ENCODE assay signal across 1 cellular context in the genomic region with DNA sequence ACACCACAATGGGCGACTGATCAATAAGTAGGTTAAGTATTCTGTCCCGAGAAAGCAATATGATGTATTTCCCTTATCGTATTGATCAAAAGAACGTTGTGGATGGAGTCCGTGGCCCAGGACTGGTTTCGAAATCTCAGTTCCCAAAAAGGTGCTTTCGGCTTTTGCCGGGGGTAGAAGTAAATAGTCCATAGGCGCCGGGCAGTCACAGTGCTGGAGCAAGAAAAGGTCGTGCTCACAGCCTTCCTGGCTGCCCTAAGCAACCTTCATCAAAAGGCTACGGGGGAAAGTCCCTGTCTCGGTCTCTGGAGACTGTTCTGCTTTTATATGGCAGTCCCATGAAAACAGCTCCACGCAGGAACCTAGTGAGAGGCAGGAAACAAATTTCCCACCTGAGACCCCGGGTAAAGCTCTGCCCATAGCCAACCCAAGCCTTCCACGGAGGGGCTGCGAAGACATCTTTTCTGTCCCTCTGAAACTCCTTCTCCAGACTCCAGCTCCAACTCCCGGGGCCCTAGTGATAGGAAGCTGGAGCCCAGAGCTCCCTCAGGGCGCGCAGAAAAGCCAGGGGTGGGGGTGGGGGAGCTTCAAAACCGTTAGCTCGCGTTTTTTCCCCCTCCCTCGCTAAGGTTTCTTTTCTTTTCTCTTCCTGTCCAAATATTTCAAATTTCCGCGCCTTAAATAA.
A peak's percentile ranks its signal among the peaks of the same experiment; 100 is the strongest.
TF ChIP-seq lines count a peak whose summit lies in the region.

No MANE protein-coding gene starts in this region.

TF ChIP-seq in HepG2, 621 proteins besides CTCF, POLR2A, EP300 and RAD21 (continued from another document):
- TF ChIP-seq ZNF180 (CRISPR knock-in tag; IDR thresholded peaks at IDR 0.05; ENCODE audit: borderline replicate concordance, low read depth): no peak
- no peak for TF ChIP-seq MYC (CRISPR knock-in tag; IDR thresholded peaks at IDR 0.05; ENCODE audit: borderline replicate concordance)
- TF ChIP-seq HNF4A (CRISPR knock-in tag; IDR thresholded peaks at IDR 0.05): peak; percentile 13; the same call in 1 of the 2 replicates
- TF ChIP-seq ZNF343 (CRISPR knock-in tag; IDR thresholded peaks at IDR 0.05): no peak
- TF ChIP-seq KMT2B (CRISPR knock-in tag; IDR thresholded peaks at IDR 0.05): 0 out of 2 replicates have a peak, but pooled peaks have one; percentile 35
- no peak for TF ChIP-seq FOXK2 (IDR thresholded peaks at IDR 0.05)
- peak; percentile 35; the same call in 1 of the 2 replicates for TF ChIP-seq POLR2G (IDR thresholded peaks at IDR 0.05; ENCODE audit: low read depth, low read length)
- TF ChIP-seq, protein P1, sequence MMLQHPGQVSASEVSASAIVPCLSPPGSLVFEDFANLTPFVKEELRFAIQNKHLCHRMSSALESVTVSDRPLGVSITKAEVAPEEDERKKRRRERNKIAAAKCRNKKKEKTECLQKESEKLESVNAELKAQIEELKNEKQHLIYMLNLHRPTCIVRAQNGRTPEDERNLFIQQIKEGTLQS (CRISPR knock-in tag; IDR thresholded peaks at IDR 0.05): no peak
- no peak for TF ChIP-seq ZNF781 (CRISPR knock-in tag; IDR thresholded peaks at IDR 0.05; ENCODE audit: borderline replicate concordance, not compliant biosample characterization)
- no peak for TF ChIP-seq NR2C2 (CRISPR knock-in tag; IDR thresholded peaks at IDR 0.05; ENCODE audit: borderline replicate concordance)
- TF ChIP-seq, protein P2, sequence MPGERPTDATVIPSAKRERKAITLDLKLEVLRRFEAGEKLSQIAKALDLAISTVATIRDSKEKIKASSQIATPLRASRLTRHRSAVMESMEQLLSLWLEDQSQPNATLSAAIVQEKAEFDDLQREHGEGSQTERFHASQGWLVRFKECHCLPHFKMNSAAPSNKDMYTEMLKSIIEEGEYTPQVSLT (CRISPR knock-in tag; IDR thresholded peaks at IDR 0.05; ENCODE audit: borderline replicate concordance, low read depth): no peak
- TF ChIP-seq, protein P3, sequence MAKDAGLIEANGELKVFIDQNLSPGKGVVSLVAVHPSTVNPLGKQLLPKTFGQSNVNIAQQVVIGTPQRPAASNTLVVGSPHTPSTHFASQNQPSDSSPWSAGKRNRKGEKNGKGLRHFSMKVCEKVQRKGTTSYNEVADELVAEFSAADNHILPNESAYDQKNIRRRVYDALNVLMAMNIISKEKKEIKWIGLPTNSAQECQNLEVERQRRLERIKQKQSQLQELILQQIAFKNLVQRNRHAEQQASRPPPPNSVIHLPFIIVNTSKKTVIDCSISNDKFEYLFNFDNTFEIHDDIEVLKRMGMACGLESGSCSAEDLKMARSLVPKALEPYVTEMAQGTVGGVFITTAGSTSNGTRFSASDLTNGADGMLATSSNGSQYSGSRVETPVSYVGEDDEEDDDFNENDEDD (CRISPR knock-in tag; IDR thresholded peaks at IDR 0.05; ENCODE audit: borderline replicate concordance): no peak
- no peak for TF ChIP-seq ZNF546 (CRISPR knock-in tag; conservative IDR thresholded peaks at IDR 0.05)
- no peak for TF ChIP-seq JUNB (CRISPR knock-in tag; IDR thresholded peaks at IDR 0.05; ENCODE audit: borderline replicate concordance)
- TF ChIP-seq SP1 (IDR thresholded peaks at IDR 0.05): no peak
- no peak for TF ChIP-seq SP1 (CRISPR knock-in tag; IDR thresholded peaks at IDR 0.05)
- no peak for TF ChIP-seq ZNF138 (CRISPR knock-in tag; IDR thresholded peaks at IDR 0.05; ENCODE audit: low read depth)
- TF ChIP-seq SP2 (CRISPR knock-in tag; IDR thresholded peaks at IDR 0.05): no peak
- no peak for TF ChIP-seq ISX (CRISPR knock-in tag; conservative IDR thresholded peaks at IDR 0.05)
- no peak for TF ChIP-seq ZFY (CRISPR knock-in tag; IDR thresholded peaks at IDR 0.05)
- TF ChIP-seq RBM22 (optimal IDR thresholded peaks at IDR 0.05; ENCODE audit: low read length): no peak
- TF ChIP-seq, protein P4, sequence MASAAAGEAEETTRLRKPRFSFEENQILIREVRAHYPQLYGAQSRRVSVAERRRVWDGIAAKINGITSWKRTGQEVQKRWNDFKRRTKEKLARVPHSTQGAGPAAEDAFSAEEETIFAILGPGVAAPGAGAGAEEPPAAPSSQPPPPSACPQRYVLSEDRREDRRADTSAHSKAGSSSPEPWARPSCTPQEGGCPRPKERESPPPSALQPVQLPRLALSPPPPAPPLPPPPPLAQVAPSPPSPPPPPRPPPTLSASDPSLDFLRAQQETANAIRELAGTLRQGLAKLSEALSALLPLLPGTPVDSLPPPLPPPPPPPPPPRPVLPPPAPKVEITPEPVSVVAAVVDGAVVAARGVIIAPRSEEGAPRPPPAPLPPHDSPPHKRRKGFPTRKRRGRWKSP (CRISPR knock-in tag; IDR thresholded peaks at IDR 0.05): no peak
- no peak for TF ChIP-seq ZNF878 (CRISPR knock-in tag; IDR thresholded peaks at IDR 0.05)
- TF ChIP-seq, protein P5, sequence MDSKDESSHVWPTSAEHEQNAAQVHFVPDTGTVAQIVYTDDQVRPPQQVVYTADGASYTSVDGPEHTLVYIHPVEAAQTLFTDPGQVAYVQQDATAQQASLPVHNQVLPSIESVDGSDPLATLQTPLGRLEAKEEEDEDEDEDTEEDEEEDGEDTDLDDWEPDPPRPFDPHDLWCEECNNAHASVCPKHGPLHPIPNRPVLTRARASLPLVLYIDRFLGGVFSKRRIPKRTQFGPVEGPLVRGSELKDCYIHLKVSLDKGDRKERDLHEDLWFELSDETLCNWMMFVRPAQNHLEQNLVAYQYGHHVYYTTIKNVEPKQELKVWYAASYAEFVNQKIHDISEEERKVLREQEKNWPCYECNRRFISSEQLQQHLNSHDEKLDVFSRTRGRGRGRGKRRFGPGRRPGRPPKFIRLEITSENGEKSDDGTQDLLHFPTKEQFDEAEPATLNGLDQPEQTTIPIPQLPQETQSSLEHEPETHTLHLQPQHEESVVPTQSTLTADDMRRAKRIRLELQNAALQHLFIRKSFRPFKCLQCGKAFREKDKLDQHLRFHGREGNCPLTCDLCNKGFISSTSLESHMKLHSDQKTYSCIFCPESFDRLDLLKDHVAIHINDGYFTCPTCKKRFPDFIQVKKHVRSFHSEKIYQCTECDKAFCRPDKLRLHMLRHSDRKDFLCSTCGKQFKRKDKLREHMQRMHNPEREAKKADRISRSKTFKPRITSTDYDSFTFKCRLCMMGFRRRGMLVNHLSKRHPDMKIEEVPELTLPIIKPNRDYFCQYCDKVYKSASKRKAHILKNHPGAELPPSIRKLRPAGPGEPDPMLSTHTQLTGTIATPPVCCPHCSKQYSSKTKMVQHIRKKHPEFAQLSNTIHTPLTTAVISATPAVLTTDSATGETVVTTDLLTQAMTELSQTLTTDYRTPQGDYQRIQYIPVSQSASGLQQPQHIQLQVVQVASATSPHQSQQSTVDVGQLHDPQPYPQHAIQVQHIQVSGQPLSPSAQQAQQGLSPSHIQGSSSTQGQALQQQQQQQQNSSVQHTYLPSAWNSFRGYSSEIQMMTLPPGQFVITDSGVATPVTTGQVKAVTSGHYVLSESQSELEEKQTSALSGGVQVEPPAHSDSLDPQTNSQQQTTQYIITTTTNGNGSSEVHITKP (CRISPR knock-in tag; IDR thresholded peaks at IDR 0.05; ENCODE audit: low read depth): no peak
- no peak for TF ChIP-seq DNMT3B (CRISPR knock-in tag; conservative IDR thresholded peaks at IDR 0.05)
- TF ChIP-seq ZNF737 (CRISPR knock-in tag; IDR thresholded peaks at IDR 0.05; ENCODE audit: borderline replicate concordance): no peak
- no peak for TF ChIP-seq SALL2 (CRISPR knock-in tag; IDR thresholded peaks at IDR 0.05)
- TF ChIP-seq ZNF207 (IDR thresholded peaks at IDR 0.05; ENCODE audit: borderline replicate concordance): no peak
- no peak for TF ChIP-seq ZNF570 (CRISPR knock-in tag; IDR thresholded peaks at IDR 0.05; ENCODE audit: borderline replicate concordance)
- no peak for TF ChIP-seq MTA3 (CRISPR knock-in tag; IDR thresholded peaks at IDR 0.05)
- TF ChIP-seq, protein P6, sequence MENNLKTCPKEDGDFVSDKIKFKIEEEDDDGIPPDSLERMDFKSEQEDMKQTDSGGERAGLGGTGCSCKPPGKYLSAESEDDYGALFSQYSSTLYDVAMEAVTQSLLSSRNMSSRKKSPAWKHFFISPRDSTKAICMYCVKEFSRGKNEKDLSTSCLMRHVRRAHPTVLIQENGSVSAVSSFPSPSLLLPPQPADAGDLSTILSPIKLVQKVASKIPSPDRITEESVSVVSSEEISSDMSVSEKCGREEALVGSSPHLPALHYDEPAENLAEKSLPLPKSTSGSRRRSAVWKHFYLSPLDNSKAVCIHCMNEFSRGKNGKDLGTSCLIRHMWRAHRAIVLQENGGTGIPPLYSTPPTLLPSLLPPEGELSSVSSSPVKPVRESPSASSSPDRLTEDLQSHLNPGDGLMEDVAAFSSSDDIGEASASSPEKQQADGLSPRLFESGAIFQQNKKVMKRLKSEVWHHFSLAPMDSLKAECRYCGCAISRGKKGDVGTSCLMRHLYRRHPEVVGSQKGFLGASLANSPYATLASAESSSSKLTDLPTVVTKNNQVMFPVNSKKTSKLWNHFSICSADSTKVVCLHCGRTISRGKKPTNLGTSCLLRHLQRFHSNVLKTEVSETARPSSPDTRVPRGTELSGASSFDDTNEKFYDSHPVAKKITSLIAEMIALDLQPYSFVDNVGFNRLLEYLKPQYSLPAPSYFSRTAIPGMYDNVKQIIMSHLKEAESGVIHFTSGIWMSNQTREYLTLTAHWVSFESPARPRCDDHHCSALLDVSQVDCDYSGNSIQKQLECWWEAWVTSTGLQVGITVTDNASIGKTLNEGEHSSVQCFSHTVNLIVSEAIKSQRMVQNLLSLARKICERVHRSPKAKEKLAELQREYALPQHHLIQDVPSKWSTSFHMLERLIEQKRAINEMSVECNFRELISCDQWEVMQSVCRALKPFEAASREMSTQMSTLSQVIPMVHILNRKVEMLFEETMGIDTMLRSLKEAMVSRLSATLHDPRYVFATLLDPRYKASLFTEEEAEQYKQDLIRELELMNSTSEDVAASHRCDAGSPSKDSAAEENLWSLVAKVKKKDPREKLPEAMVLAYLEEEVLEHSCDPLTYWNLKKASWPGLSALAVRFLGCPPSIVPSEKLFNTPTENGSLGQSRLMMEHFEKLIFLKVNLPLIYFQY (CRISPR knock-in tag; IDR thresholded peaks at IDR 0.05; ENCODE audit: borderline replicate concordance): no peak
- TF ChIP-seq, protein P7, sequence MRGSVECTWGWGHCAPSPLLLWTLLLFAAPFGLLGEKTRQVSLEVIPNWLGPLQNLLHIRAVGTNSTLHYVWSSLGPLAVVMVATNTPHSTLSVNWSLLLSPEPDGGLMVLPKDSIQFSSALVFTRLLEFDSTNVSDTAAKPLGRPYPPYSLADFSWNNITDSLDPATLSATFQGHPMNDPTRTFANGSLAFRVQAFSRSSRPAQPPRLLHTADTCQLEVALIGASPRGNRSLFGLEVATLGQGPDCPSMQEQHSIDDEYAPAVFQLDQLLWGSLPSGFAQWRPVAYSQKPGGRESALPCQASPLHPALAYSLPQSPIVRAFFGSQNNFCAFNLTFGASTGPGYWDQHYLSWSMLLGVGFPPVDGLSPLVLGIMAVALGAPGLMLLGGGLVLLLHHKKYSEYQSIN (CRISPR knock-in tag; IDR thresholded peaks at IDR 0.05; ENCODE audit: borderline replicate concordance): no peak
- no peak for TF ChIP-seq SRSF9 (IDR thresholded peaks at IDR 0.05; ENCODE audit: borderline replicate concordance, insufficient read depth, low read depth, low read length, poor library complexity, severe bottlenecking)
- no peak for TF ChIP-seq GTF2F1 (IDR thresholded peaks at IDR 0.05; ENCODE audit: low read length)
- TF ChIP-seq, protein P8, sequence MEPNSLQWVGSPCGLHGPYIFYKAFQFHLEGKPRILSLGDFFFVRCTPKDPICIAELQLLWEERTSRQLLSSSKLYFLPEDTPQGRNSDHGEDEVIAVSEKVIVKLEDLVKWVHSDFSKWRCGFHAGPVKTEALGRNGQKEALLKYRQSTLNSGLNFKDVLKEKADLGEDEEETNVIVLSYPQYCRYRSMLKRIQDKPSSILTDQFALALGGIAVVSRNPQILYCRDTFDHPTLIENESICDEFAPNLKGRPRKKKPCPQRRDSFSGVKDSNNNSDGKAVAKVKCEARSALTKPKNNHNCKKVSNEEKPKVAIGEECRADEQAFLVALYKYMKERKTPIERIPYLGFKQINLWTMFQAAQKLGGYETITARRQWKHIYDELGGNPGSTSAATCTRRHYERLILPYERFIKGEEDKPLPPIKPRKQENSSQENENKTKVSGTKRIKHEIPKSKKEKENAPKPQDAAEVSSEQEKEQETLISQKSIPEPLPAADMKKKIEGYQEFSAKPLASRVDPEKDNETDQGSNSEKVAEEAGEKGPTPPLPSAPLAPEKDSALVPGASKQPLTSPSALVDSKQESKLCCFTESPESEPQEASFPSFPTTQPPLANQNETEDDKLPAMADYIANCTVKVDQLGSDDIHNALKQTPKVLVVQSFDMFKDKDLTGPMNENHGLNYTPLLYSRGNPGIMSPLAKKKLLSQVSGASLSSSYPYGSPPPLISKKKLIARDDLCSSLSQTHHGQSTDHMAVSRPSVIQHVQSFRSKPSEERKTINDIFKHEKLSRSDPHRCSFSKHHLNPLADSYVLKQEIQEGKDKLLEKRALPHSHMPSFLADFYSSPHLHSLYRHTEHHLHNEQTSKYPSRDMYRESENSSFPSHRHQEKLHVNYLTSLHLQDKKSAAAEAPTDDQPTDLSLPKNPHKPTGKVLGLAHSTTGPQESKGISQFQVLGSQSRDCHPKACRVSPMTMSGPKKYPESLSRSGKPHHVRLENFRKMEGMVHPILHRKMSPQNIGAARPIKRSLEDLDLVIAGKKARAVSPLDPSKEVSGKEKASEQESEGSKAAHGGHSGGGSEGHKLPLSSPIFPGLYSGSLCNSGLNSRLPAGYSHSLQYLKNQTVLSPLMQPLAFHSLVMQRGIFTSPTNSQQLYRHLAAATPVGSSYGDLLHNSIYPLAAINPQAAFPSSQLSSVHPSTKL (CRISPR knock-in tag; IDR thresholded peaks at IDR 0.05): 0 out of 2 replicates have a peak, but pooled peaks have one; percentile 9
- TF ChIP-seq ZFP36L2 (CRISPR knock-in tag; IDR thresholded peaks at IDR 0.05): no peak
- TF ChIP-seq STAG1 (CRISPR knock-in tag; IDR thresholded peaks at IDR 0.05): no peak
TF ChIP-seq in HepG2: peak in this region for 19.
